In genomic region chr2:146131785-146132184, GRCh38 we compare ENCODE assay signal across 5 cellular contexts.
"Had no signal": no experiment of that assay in that cellular context is flagged by ENCODE, and none has a peak within 500 bp of the region (broad histone marks: within the 10 kb centered on the region; RNA-seq: fewer than 3 reads in every experiment).

No MANE protein-coding gene starts in this region.

- H3K36me3 Mint-ChIP-seq: IgD-negative memory B cell had no signal

- H3K27ac Mint-ChIP-seq: GM23338, H9, IgD-negative memory B cell had no signal

- H3K4me3 ChIP-seq: GM23338 had no signal

- ATAC-seq: GM23338 had no signal

- H3K4me2 ChIP-seq: GM23338 had no signal

- H3K4me3 Mint-ChIP-seq: GM23338, H9, IgD-negative memory B cell had no signal

- DNase-seq: H9, HCEC 1CT, KBM-7 had no signal

- H3K4me1 Mint-ChIP-seq: GM23338, IgD-negative memory B cell had no signal

- H3K27me3 Mint-ChIP-seq: IgD-negative memory B cell had no signal

- H3K9me3 Mint-ChIP-seq: IgD-negative memory B cell had no signal
